Comparison of ENCODE assay signal across 16 cellular contexts in genomic region chr10:63683686-63684085, GRCh38.
DNase-seq lines count a peak whose midpoint lies in the region; ATAC-seq and TF ChIP-seq lines count a peak whose summit lies in the region.
"Had no signal": no experiment of that assay in that cellular context is flagged by ENCODE, and none has a peak within 500 bp of the region (broad histone marks: within the 10 kb centered on the region; RNA-seq: fewer than 3 reads in every experiment).

No MANE protein-coding gene starts in this region.

- no peaks in the 10 kb centered on the region for H3F3A ChIP-seq in GM23338 (replicated peaks; ENCODE audit: low read depth)

- H2AK5ac ChIP-seq in mesenchymal stem cell (ENCODE audit: low read length, severe bottlenecking), result no peak overlapping the region

- H3K9ac ChIP-seq in mesenchymal stem cell (ENCODE audit: low read length), result no peak overlapping the region
- H3K9ac ChIP-seq: GM23248 had no signal

- H3K27ac Mint-ChIP-seq in GM23338, result no peak overlapping the region
- peak overlapping the region; percentile 23 for H3K27ac Mint-ChIP-seq in osteocyte (ENCODE audit: unreplicated experiment)

- H4K8ac ChIP-seq in mesenchymal stem cell (ENCODE audit: low read length), result no peak overlapping the region

- H3K23ac ChIP-seq in mesenchymal stem cell (ENCODE audit: low read length in 2 of 2), result no peak overlapping the region

- no peak for ATAC-seq in GM23338
- ATAC-seq: K562 had no signal

- peak overlapping the region; percentile 3 for H2BK120ac ChIP-seq in mesenchymal stem cell (ENCODE audit: low read depth, low read length)

- no peak overlapping the region for H3K4ac ChIP-seq in mesenchymal stem cell (ENCODE audit: low read depth in 1 of 2, low read length in 2 of 2)

- H2BK15ac ChIP-seq in mesenchymal stem cell (ENCODE audit: low read depth, poor library complexity, severe bottlenecking), result no peak overlapping the region

- DNase-seq in GM23338 (ENCODE audit: low spot score), result no peak
- DNase-seq in mesenchymal stem cell, result no peak
- no peak for DNase-seq in osteocyte (ENCODE audit: extremely low spot score, unreplicated experiment)
- DNase-seq in T-helper 1 cell, result no peak
- DNase-seq in KG1 (lab: John Stamatoyannopoulos, UW), result no peak
- no peak for DNase-seq in NCI-H2029 treated with DMSO at 0.1 percent for 48 hours (lab: John Stamatoyannopoulos, UW)
- DNase-seq: ACHN, DMS153, DMS79, GDM1, GM23248, H7, IMR-90 had no signal

- H3K14ac ChIP-seq in mesenchymal stem cell (ENCODE audit: low read length in 2 of 2), result no peak overlapping the region

- no peaks in the 10 kb centered on the region for H3K9me3 ChIP-seq in mesenchymal stem cell (ENCODE audit: control insufficient read depth, low read length)

- no peak overlapping the region for H3K4me2 ChIP-seq in GM23338
- H3K4me2 ChIP-seq in mesenchymal stem cell (ENCODE audit: low read length, poor library complexity, severe bottlenecking), result no peak overlapping the region

- no peaks in the 10 kb centered on the region for H3K36me3 Mint-ChIP-seq in GM23338 (ENCODE audit: low read depth)
- no peaks in the 10 kb centered on the region for H3K36me3 Mint-ChIP-seq in osteocyte (ENCODE audit: unreplicated experiment)
- H3K36me3 Mint-ChIP-seq: CD4-positive, alpha-beta memory T cell had no signal

- WGBS in mesenchymal stem cell, result 95% methylated on average over 9 of the region's 9 CpGs

- H2BK12ac ChIP-seq in mesenchymal stem cell (ENCODE audit: low read length in 2 of 2), result peak overlapping the region; percentile 28 to 37

- no peak overlapping the region for H3K27ac ChIP-seq in GM23338 (ENCODE audit: low read depth)
- peak overlapping the region; percentile 78 for H3K27ac ChIP-seq in VCaP
- no peak overlapping the region for H3K27ac ChIP-seq in mesenchymal stem cell (ENCODE audit: low read length, poor library complexity, severe bottlenecking)
- H3K27ac ChIP-seq: GM23248 had no signal

- no peak overlapping the region for H2BK5ac ChIP-seq in mesenchymal stem cell (ENCODE audit: low read depth, low read length, poor library complexity, severe bottlenecking)

- TF ChIP-seq CTCF in GM23338 (conservative IDR thresholded peaks at IDR 0.05; ENCODE audit: low read depth in 2 of 2) (no peak), VCaP (conservative IDR thresholded peaks at IDR 0.05) (no peak), osteocyte (IDR thresholded peaks at IDR 0.05) (no peak)

- H3K4me3 Mint-ChIP-seq in GM23338 (no peak overlapping the region), osteocyte (ENCODE audit: unreplicated experiment) (no peak overlapping the region)

- H3K9me2 ChIP-seq in GM23338 (ENCODE audit: insufficient read depth), result peaks cover 9% of the 10 kb centered on the region

- H3K79me2 ChIP-seq in GM23338 (replicated peaks; ENCODE audit: insufficient read depth), result no peaks in the 10 kb centered on the region

- H3K9me3 Mint-ChIP-seq in GM23338, result no peaks in the 10 kb centered on the region
- no peaks in the 10 kb centered on the region for H3K9me3 Mint-ChIP-seq in osteocyte (ENCODE audit: unreplicated experiment)
- H3K9me3 Mint-ChIP-seq: CD4-positive, alpha-beta memory T cell had no signal

- no peaks in the 10 kb centered on the region for H3K27me3 Mint-ChIP-seq in GM23338 (ENCODE audit: insufficient read depth, low read depth, poor library complexity)
- H3K27me3 Mint-ChIP-seq in osteocyte (ENCODE audit: unreplicated experiment), result peaks cover 20% of the 10 kb centered on the region

- H4K20me1 ChIP-seq in GM23338 (replicated peaks; ENCODE audit: insufficient read depth), result no peaks in the 10 kb centered on the region

- peaks cover 32% of the 10 kb centered on the region for H3K4me1 Mint-ChIP-seq in GM23338
- H3K4me1 Mint-ChIP-seq in osteocyte (ENCODE audit: unreplicated experiment), result peaks cover 23% of the 10 kb centered on the region

- H3K36me3 ChIP-seq in GM23338 (ENCODE audit: insufficient read depth) (no peaks in the 10 kb centered on the region), mesenchymal stem cell (ENCODE audit: control insufficient read depth in 1 of 2, insufficient read depth in 2 of 2, low read depth in 1 of 2, low read length in 2 of 2) (no peaks in the 10 kb centered on the region)

- H3K4me1 ChIP-seq in GM23338 (ENCODE audit: insufficient read depth) (peaks cover 18% of the 10 kb centered on the region), mesenchymal stem cell (ENCODE audit: control insufficient read depth, insufficient read depth, low read depth, low read length) (no peaks in the 10 kb centered on the region)

- H3K27me3 ChIP-seq in GM23338 (ENCODE audit: insufficient read depth), result no peaks in the 10 kb centered on the region
- H3K27me3 ChIP-seq in mesenchymal stem cell (ENCODE audit: control insufficient read depth in 1 of 2, insufficient read depth in 1 of 2, low read length in 2 of 2), result no peaks in the 10 kb centered on the region

- H3K18ac ChIP-seq in mesenchymal stem cell (ENCODE audit: low read depth in 1 of 2, low read length in 2 of 2), result peak overlapping the region in 1 of 2 experiments; percentile 9

- H4K91ac ChIP-seq in mesenchymal stem cell (ENCODE audit: low read length), result no peak overlapping the region

- H2AFZ ChIP-seq in GM23338 (peak overlapping the region; percentile 61; the same call in 1 of the 2 replicates), mesenchymal stem cell (ENCODE audit: low read depth, low read length) (no peak overlapping the region)
- H2AFZ ChIP-seq: GM23248 had no signal

- no peak overlapping the region for H3K4me3 ChIP-seq in GM23338
- no peak overlapping the region for H3K4me3 ChIP-seq in mesenchymal stem cell (ENCODE audit: insufficient read depth in 1 of 2, low read depth in 1 of 2, low read length in 2 of 2)
- H3K4me3 ChIP-seq: GM23248, K562 had no signal

- no peaks in the 10 kb centered on the region for H3K79me1 ChIP-seq in mesenchymal stem cell (replicated peaks; ENCODE audit: low read length, poor library complexity, severe bottlenecking)

TF ChIP-seq in GM23338, 12 proteins besides CTCF, POLR2A, EP300 and RAD21 (continues in another document):
- TF ChIP-seq JUNB (IDR thresholded peaks at IDR 0.05; ENCODE audit: unreplicated experiment) (no peak), ZNF331 (CRISPR knock-in tag; IDR thresholded peaks at IDR 0.05; ENCODE audit: low read depth) (no peak), ZNF462 (CRISPR knock-in tag; IDR thresholded peaks at IDR 0.05) (no peak)
